In the genomic region with DNA sequence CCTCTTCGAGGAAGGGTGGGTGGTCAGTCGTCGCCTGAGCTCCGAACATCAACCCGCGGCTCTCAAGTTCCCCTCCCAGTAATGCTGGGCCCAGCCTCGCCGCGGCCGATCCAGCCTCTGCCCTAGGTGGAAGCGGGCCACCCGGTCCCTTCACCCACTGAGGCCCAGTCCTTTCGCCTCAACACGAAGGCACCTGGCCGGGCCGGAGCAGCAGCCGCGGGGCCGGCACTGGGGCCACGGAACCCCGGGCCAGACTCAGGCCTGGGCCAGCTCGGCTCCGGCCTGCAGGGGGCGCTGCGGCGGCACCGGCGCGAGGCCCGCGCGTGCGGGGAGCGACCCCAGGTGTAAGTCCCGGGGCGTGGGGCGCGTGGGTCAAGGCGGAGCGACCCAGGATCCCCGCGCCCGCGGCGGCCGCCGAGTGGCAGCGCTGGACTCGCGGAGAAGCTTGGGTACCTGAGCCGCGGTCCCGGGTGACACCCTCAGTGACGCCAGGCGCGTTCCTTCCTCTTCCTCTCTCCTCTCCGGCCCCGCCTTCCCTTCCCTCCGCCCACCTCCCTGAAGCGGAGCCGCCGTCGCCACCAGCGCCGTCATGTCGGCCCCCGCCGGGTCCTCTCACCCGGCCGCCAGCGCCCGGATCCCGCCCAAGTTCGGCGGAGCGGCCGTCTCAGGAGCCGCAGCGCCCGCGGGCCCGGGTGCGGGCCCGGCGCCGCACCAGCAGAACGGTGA, we compare ENCODE assay signal across 1 cellular context.
TF ChIP-seq lines count a peak whose summit lies in the region.

Gene SEC24B, plus strand, starts transcription at position 535 of the 726 bp plus-strand sequence. Its CDS starts 55 bp downstream, at position 590.

TF ChIP-seq in HepG2, 621 proteins besides CTCF, POLR2A, EP300 and RAD21 (continued from another document and continues in another):
- TF ChIP-seq, protein P1, sequence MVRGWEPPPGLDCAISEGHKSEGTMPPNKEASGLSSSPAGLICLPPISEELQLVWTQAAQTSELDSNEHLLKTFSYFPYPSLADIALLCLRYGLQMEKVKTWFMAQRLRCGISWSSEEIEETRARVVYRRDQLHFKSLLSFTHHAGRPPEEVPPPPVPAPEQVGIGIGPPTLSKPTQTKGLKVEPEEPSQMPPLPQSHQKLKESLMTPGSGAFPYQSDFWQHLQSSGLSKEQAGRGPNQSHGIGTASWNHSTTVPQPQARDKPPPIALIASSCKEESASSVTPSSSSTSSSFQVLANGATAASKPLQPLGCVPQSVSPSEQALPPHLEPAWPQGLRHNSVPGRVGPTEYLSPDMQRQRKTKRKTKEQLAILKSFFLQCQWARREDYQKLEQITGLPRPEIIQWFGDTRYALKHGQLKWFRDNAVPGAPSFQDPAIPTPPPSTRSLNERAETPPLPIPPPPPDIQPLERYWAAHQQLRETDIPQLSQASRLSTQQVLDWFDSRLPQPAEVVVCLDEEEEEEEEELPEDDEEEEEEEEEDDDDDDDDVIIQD (CRISPR knock-in tag; IDR thresholded peaks at IDR 0.05; ENCODE audit: low read depth): no peak
- TF ChIP-seq ATF3 (CRISPR knock-in tag; IDR thresholded peaks at IDR 0.05) (no peak), ZNF207 (IDR thresholded peaks at IDR 0.05; ENCODE audit: borderline replicate concordance) (no peak), ZNF101 (CRISPR knock-in tag; IDR thresholded peaks at IDR 0.05; ENCODE audit: borderline replicate concordance, low read depth) (no peak), ZNF34 (CRISPR knock-in tag; IDR thresholded peaks at IDR 0.05; ENCODE audit: borderline replicate concordance) (0 out of 2 replicates have a peak, but pooled peaks have one; percentile 30), SKI (IDR thresholded peaks at IDR 0.05; ENCODE audit: partially characterized antibody) (peak; percentile 51), MTA1 (CRISPR knock-in tag; IDR thresholded peaks at IDR 0.05; ENCODE audit: borderline replicate concordance) (peak; percentile 94; the same call in 1 of the 2 replicates), MAZ (IDR thresholded peaks at IDR 0.05; ENCODE audit: borderline replicate concordance, low read depth, low read length) (no peak; the same call in 1 of the 2 replicates), MAZ (CRISPR knock-in tag; IDR thresholded peaks at IDR 0.05; ENCODE audit: low read depth) (peak; percentile 84), HDAC6 (IDR thresholded peaks at IDR 0.05; ENCODE audit: low read depth, low read length) (no peak), BHLHE40 (IDR thresholded peaks at IDR 0.05; ENCODE audit: low read length) (peak; percentile 59), RARA (CRISPR knock-in tag; IDR thresholded peaks at IDR 0.05) (no peak), ZFP41 (CRISPR knock-in tag; IDR thresholded peaks at IDR 0.05; ENCODE audit: borderline replicate concordance) (no peak), ZNF124 (CRISPR knock-in tag; IDR thresholded peaks at IDR 0.05) (no peak), MLLT10 (CRISPR knock-in tag; IDR thresholded peaks at IDR 0.05) (no peak), POGZ (CRISPR knock-in tag; IDR thresholded peaks at IDR 0.05) (no peak), EED (CRISPR knock-in tag; IDR thresholded peaks at IDR 0.05) (peak; percentile 70; the same call in 1 of the 2 replicates), SRSF1 (optimal IDR thresholded peaks at IDR 0.05; ENCODE audit: low read depth, low read length) (no peak), MLX (CRISPR knock-in tag; IDR thresholded peaks at IDR 0.05) (no peak), ZNF614 (CRISPR knock-in tag; IDR thresholded peaks at IDR 0.05; ENCODE audit: borderline replicate concordance) (0 out of 2 replicates have a peak, but pooled peaks have one; percentile 27), KAT7 (CRISPR knock-in tag; IDR thresholded peaks at IDR 0.05; ENCODE audit: borderline replicate concordance) (peak; percentile 55; the same call in 1 of the 2 replicates), NFE2L2 (IDR thresholded peaks at IDR 0.05; ENCODE audit: low read length) (no peak), ZNF724P (CRISPR knock-in tag; IDR thresholded peaks at IDR 0.05; ENCODE audit: borderline replicate concordance) (peak; percentile 86), RFXAP (CRISPR knock-in tag; IDR thresholded peaks at IDR 0.05; ENCODE audit: borderline replicate concordance) (no peak), ZNF337 (CRISPR knock-in tag; IDR thresholded peaks at IDR 0.05; ENCODE audit: borderline replicate concordance, low read depth) (no peak), ZNF883 (CRISPR knock-in tag; IDR thresholded peaks at IDR 0.05; ENCODE audit: not compliant biosample characterization) (peak; percentile 77), CENPT (CRISPR knock-in tag; IDR thresholded peaks at IDR 0.05; ENCODE audit: low read depth) (peak; percentile 23; the same call in 1 of the 2 replicates), KMT2B (CRISPR knock-in tag; IDR thresholded peaks at IDR 0.05) (no peak), GABPB1 (CRISPR knock-in tag; IDR thresholded peaks at IDR 0.05) (peak; percentile 76; the same call in 1 of the 2 replicates), SMYD3 (CRISPR knock-in tag; IDR thresholded peaks at IDR 0.05) (no peak), ZNF782 (CRISPR knock-in tag; IDR thresholded peaks at IDR 0.05; ENCODE audit: borderline replicate concordance) (0 out of 2 replicates have a peak, but pooled peaks have one; percentile 27), NCOA2 (CRISPR knock-in tag; IDR thresholded peaks at IDR 0.05) (peak; percentile 8; the same call in 1 of the 2 replicates), GATA4 (IDR thresholded peaks at IDR 0.05; ENCODE audit: borderline replicate concordance, low read depth) (peak; percentile 30; the same call in 1 of the 2 replicates), ZNF430 (CRISPR knock-in tag; IDR thresholded peaks at IDR 0.05) (no peak), ZBTB7B (CRISPR knock-in tag; IDR thresholded peaks at IDR 0.05) (no peak), SMARCE1 (IDR thresholded peaks at IDR 0.05; ENCODE audit: borderline replicate concordance) (no peak), ATF7-NPFF (CRISPR knock-in tag; IDR thresholded peaks at IDR 0.05; ENCODE audit: low read depth) (peak; percentile 95), MYC (CRISPR knock-in tag; IDR thresholded peaks at IDR 0.05; ENCODE audit: borderline replicate concordance) (peak; percentile 44), ZNF546 (CRISPR knock-in tag; conservative IDR thresholded peaks at IDR 0.05) (no peak), ZNF792 (CRISPR knock-in tag; IDR thresholded peaks at IDR 0.05) (no peak), SALL2 (CRISPR knock-in tag; IDR thresholded peaks at IDR 0.05) (no peak; the same call in 1 of the 2 replicates), POLR2AphosphoS5 (IDR thresholded peaks at IDR 0.05; ENCODE audit: low read depth, low read length) (peak; percentile 62), ZNF710 (CRISPR knock-in tag; IDR thresholded peaks at IDR 0.05; ENCODE audit: borderline replicate concordance) (no peak), RNF2 (conservative IDR thresholded peaks at IDR 0.05; ENCODE audit: low read depth) (peak; percentile 75), NRL (CRISPR knock-in tag; IDR thresholded peaks at IDR 0.05; ENCODE audit: borderline replicate concordance) (0 out of 2 replicates have a peak, but pooled peaks have one; percentile 28), GATAD1 (CRISPR knock-in tag; IDR thresholded peaks at IDR 0.05) (0 out of 2 replicates have a peak, but pooled peaks have one; percentile 41), SETDB1 (CRISPR knock-in tag; IDR thresholded peaks at IDR 0.05; ENCODE audit: borderline replicate concordance) (no peak)
- TF ChIP-seq, protein P2, sequence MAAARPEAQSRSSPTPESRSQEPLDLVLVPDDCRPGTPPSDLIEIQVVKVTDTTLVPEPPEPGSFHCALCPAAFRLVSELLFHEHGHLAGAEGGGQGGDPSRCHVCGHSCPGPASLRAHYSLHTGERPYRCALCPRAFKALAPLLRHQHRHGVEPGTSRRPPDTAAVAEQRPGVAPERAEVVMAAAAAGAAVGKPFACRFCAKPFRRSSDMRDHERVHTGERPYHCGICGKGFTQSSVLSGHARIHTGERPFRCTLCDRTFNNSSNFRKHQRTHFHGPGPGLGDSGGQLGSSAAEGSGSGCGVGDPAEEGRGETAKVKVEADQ (CRISPR knock-in tag; IDR thresholded peaks at IDR 0.05; ENCODE audit: borderline replicate concordance): peak; percentile 92; the same call in 1 of the 2 replicates
- TF ChIP-seq, protein P3, sequence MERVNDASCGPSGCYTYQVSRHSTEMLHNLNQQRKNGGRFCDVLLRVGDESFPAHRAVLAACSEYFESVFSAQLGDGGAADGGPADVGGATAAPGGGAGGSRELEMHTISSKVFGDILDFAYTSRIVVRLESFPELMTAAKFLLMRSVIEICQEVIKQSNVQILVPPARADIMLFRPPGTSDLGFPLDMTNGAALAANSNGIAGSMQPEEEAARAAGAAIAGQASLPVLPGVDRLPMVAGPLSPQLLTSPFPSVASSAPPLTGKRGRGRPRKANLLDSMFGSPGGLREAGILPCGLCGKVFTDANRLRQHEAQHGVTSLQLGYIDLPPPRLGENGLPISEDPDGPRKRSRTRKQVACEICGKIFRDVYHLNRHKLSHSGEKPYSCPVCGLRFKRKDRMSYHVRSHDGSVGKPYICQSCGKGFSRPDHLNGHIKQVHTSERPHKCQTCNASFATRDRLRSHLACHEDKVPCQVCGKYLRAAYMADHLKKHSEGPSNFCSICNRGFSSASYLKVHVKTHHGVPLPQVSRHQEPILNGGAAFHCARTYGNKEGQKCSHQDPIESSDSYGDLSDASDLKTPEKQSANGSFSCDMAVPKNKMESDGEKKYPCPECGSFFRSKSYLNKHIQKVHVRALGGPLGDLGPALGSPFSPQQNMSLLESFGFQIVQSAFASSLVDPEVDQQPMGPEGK (CRISPR knock-in tag; IDR thresholded peaks at IDR 0.05): 0 out of 2 replicates have a peak, but pooled peaks have one; percentile 48
- TF ChIP-seq, protein P4, sequence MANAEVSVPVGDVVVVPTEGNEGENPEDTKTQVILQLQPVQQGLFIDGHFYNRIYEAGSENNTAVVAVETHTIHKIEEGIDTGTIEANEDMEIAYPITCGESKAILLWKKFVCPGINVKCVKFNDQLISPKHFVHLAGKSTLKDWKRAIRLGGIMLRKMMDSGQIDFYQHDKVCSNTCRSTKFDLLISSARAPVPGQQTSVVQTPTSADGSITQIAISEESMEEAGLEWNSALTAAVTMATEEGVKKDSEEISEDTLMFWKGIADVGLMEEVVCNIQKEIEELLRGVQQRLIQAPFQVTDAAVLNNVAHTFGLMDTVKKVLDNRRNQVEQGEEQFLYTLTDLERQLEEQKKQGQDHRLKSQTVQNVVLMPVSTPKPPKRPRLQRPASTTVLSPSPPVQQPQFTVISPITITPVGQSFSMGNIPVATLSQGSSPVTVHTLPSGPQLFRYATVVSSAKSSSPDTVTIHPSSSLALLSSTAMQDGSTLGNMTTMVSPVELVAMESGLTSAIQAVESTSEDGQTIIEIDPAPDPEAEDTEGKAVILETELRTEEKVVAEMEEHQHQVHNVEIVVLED (CRISPR knock-in tag; IDR thresholded peaks at IDR 0.05; ENCODE audit: borderline replicate concordance): no peak; the same call in 1 of the 2 replicates
- TF ChIP-seq, protein P5, sequence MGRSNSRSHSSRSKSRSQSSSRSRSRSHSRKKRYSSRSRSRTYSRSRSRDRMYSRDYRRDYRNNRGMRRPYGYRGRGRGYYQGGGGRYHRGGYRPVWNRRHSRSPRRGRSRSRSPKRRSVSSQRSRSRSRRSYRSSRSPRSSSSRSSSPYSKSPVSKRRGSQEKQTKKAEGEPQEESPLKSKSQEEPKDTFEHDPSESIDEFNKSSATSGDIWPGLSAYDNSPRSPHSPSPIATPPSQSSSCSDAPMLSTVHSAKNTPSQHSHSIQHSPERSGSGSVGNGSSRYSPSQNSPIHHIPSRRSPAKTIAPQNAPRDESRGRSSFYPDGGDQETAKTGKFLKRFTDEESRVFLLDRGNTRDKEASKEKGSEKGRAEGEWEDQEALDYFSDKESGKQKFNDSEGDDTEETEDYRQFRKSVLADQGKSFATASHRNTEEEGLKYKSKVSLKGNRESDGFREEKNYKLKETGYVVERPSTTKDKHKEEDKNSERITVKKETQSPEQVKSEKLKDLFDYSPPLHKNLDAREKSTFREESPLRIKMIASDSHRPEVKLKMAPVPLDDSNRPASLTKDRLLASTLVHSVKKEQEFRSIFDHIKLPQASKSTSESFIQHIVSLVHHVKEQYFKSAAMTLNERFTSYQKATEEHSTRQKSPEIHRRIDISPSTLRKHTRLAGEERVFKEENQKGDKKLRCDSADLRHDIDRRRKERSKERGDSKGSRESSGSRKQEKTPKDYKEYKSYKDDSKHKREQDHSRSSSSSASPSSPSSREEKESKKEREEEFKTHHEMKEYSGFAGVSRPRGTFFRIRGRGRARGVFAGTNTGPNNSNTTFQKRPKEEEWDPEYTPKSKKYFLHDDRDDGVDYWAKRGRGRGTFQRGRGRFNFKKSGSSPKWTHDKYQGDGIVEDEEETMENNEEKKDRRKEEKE (IDR thresholded peaks at IDR 0.05): no peak
- TF ChIP-seq, protein P6, sequence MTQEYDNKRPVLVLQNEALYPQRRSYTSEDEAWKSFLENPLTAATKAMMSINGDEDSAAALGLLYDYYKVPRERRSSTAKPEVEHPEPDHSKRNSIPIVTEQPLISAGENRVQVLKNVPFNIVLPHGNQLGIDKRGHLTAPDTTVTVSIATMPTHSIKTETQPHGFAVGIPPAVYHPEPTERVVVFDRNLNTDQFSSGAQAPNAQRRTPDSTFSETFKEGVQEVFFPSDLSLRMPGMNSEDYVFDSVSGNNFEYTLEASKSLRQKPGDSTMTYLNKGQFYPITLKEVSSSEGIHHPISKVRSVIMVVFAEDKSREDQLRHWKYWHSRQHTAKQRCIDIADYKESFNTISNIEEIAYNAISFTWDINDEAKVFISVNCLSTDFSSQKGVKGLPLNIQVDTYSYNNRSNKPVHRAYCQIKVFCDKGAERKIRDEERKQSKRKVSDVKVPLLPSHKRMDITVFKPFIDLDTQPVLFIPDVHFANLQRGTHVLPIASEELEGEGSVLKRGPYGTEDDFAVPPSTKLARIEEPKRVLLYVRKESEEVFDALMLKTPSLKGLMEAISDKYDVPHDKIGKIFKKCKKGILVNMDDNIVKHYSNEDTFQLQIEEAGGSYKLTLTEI (CRISPR knock-in tag; conservative IDR thresholded peaks at IDR 0.05): no peak
